Comparison of ENCODE assay signal across 7 cellular contexts in genomic region chr1:30822966-30823581, GRCh38.
A peak's percentile ranks its signal among the peaks of the same experiment; 100 is the strongest.
DNase-seq lines count a peak whose midpoint lies in the region; ATAC-seq and TF ChIP-seq lines count a peak whose summit lies in the region.

No MANE protein-coding gene starts in this region.

- peak overlapping the region; percentile 95 for H3K27ac ChIP-seq in ascending aorta
- peak overlapping the region; percentile 92 for H3K27ac ChIP-seq in substantia nigra (ENCODE audit: low read depth, low read length, poor library complexity, severe bottlenecking)

- in situ Hi-C loops in KBM-7 (cut with MboI; ENCODE audit: low pct_unique_long_range_greater_than_20kb, low sequenced_read_pairs), result no loop called here

- H3K4me1 ChIP-seq in ascending aorta, result peaks cover 4 to 13% of the 10 kb centered on the region in 2 donors

- no peaks in the 10 kb centered on the region for H3K9me3 ChIP-seq in ascending aorta

- intact Hi-C loops in ascending aorta (cut with DNase I), result no loop called here

- no peak for ATAC-seq in HG02981 (IDR thresholded peaks at IDR 0.05; ENCODE audit: unreplicated experiment)

- no peaks in the 10 kb centered on the region for H3K36me3 ChIP-seq in ascending aorta

- H3K27me3 ChIP-seq in ascending aorta, result no peaks in the 10 kb centered on the region

- no peak for TF ChIP-seq CTCF in ascending aorta (IDR thresholded peaks at IDR 0.05)

- DNase-seq in KBM-7, result peak; percentile 18
- no peak for DNase-seq in ascending aorta (ENCODE audit: low spot score in 2 of 2)
- DNase-seq in kidney tubule cell (ENCODE audit: low spot score), result peak; percentile 49
- peak in 2 of 49 donors; percentile 17 to 60 for DNase-seq in substantia nigra (lab: John Stamatoyannopoulos, UW)
- DNase-seq in activated gamma-delta T cell treated with Interleukin-2 at 50 U/mL for 16 hours, result no peak
- no peak for DNase-seq in mesenteric fat pad (ENCODE audit: low spot score)

- no peak overlapping the region for H3K4me3 ChIP-seq in ascending aorta

Comparison
In these comparisons a context has a peak if more than half of its experiments do, and no peak if none do; other contexts are left out.
1. DNase-seq: peak in KBM-7 (single experiment) and kidney tubule cell (single experiment); none in ascending aorta (0 of 2), activated gamma-delta T cell treated with Interleukin-2 at 50 U/mL for 16 hours (single experiment) and mesenteric fat pad (single experiment).